In genomic region chr21:41313765-41314164, GRCh38 we compare ENCODE assay signal across 36 cellular contexts. TPM values are rescaled to one million over a fixed set of nuclear protein-coding genes. Genes with fewer than 3 reads are reported as not detected.
"Had no signal": no experiment of that assay in that cellular context is flagged by ENCODE, and none has a peak within 500 bp of the region (broad histone marks: within the 10 kb centered on the region; RNA-seq: fewer than 3 reads in every experiment).

No MANE protein-coding gene starts in this region.

- H3K36me3 ChIP-seq: MG63 had no signal

- H3K4me3 ChIP-seq: MG63 had no signal

- H3K9me3 ChIP-seq: MG63 had no signal

- H3K4me2 ChIP-seq: KMS-11 had no signal

- DNase-seq: Karpas-422, Kasumi-1, KG1, MG63, MM.1S, MV-4-11, NCI-H1048, NCI-H1092, NCI-H1092 treated with DMSO at 0.1 percent for 48 hours, NCI-H1105, NCI-H1105 treated with DMSO at 0.1 percent for 48 hours, NCI-H1417 treated with DMSO at 0.1 percent for 48 hours, NCI-H1436, NCI-H1436 treated with DMSO at 0.1 percent for 48 hours, NCI-H146, NCI-H1694, NCI-H1694 treated with DMSO at 0.1 percent for 48 hours, NCI-H187, NCI-H187 treated with DMSO at 0.1 percent for 48 hours, NCI-H1930, NCI-H2029, NCI-H2029 treated with DMSO at 0.1 percent for 48 hours, NCI-H2081, NCI-H2081 treated with DMSO at 0.1 percent for 48 hours, NCI-H2107, NCI-H2171, NCI-H2171 treated with DMSO at 0.1 percent for 48 hours, NCI-H2227 treated with DMSO at 0.1 percent for 48 hours, NCI-H226, NCI-H345, NCI-H446, NCI-H446 treated with DMSO at 0.1 percent for 48 hours had no signal

- H3K27ac ChIP-seq: KMS-11 had no signal

RNA-seq across cellular contexts. Expression of gene FAM3B, which starts 2.8 kb away (rescaled TPM):
- total RNA-seq: LHCN-M2, MCF 10A, NCI-H460 had no signal

RNA-seq across cellular contexts. Expression of gene MX2, which starts 48.1 kb away (rescaled TPM):
- total RNA-seq: MCF 10A had no signal
